25 cellular contexts compared by ENCODE assay signal in the genomic region with DNA sequence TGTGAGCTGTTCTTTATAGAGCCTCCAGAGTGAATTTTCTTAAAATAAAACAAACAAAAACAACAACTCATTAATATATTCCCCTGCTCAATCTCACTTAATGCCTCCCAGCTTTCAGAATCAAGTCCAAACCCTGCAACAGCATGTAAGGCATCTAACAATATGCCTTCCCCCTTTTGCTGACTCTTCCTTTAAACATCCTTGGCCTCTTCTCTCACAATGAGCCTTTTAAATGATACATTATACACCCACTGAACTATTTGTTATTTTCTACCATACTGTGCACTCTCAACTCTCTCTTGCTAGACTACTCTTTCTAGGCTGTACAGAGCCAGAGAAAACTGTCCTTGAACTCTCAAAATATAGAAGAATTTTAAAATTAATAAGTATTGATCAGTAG.
A peak's percentile ranks its signal among the peaks of the same experiment; 100 is the strongest.
DNase-seq lines count a peak whose midpoint lies in the region; ATAC-seq, FAIRE-seq and TF ChIP-seq lines count a peak whose summit lies in the region.
"Had no signal": no experiment of that assay in that cellular context is flagged by ENCODE, and none has a peak within 500 bp of the region (broad histone marks: within the 10 kb centered on the region; RNA-seq: fewer than 3 reads in every experiment).

No MANE protein-coding gene starts in this region.

- no peak for TF ChIP-seq POLR2A in adrenal gland (IDR thresholded peaks at IDR 0.05)

- H3K27me3 Mint-ChIP-seq in stimulated activated naive CD8-positive, alpha-beta T cell treated with anti-CD3 and anti-CD28 coated beads, Interleukin-15, Interleukin-2, amounts not matched to agents 100 ng/mL and 50 ng/mL, for 24 hours: peaks cover under 1% of the 10 kb centered on the region
- H3K27me3 Mint-ChIP-seq in stimulated activated naive CD8-positive, alpha-beta T cell treated with anti-CD3 and anti-CD28 coated beads, Interleukin-15, amount 100 ng/mL, for 72 hours: no peaks in the 10 kb centered on the region
- H3K27me3 Mint-ChIP-seq in astrocyte (ENCODE audit: low read depth, unreplicated experiment): no peaks in the 10 kb centered on the region
- H3K27me3 Mint-ChIP-seq: B cell had no signal

- no peaks in the 10 kb centered on the region for H3K79me2 ChIP-seq in astrocyte (ENCODE audit: insufficient read depth, low read length)

- H3K9ac ChIP-seq in astrocyte (ENCODE audit: low read length): no peak overlapping the region
- H3K9ac ChIP-seq: SK-N-SH had no signal

- DNase-seq in stimulated activated naive CD8-positive, alpha-beta T cell treated with anti-CD3 and anti-CD28 coated beads, Interleukin-15, amount 100 ng/mL, for 72 hours: no peak
- DNase-seq in astrocyte (ENCODE audit: low read depth) (peak; percentile 28), foreskin melanocyte (peak; percentile 11), cardiac septum (ENCODE audit: low spot score) (no peak), urothelium cell line (ENCODE audit: low spot score) (no peak), adrenal gland (no peak)
- DNase-seq: 8988T, EL, GF-D8, NCI-H1092, NCI-H1436, NCI-H187 treated with DMSO at 0.1 percent for 48 hours, NCI-H2107, NCI-H510A, SIG-M5, SK-N-SH had no signal

- no peaks in the 10 kb centered on the region for H4K20me1 ChIP-seq in astrocyte (ENCODE audit: insufficient read depth, low read length)

- peaks cover 11% of the 10 kb centered on the region for H3K9me3 Mint-ChIP-seq in stimulated activated naive CD8-positive, alpha-beta T cell treated with anti-CD3 and anti-CD28 coated beads, Interleukin-15, Interleukin-2, amounts not matched to agents 100 ng/mL and 50 ng/mL, for 24 hours
- peaks cover 0 to 2% of the 10 kb centered on the region in 2 donors for H3K9me3 Mint-ChIP-seq in stimulated activated naive CD8-positive, alpha-beta T cell treated with anti-CD3 and anti-CD28 coated beads, Interleukin-15, amount 100 ng/mL, for 72 hours
- H3K9me3 Mint-ChIP-seq in astrocyte (ENCODE audit: unreplicated experiment): no peaks in the 10 kb centered on the region

- H2AFZ ChIP-seq in astrocyte (ENCODE audit: low read depth, low read length): no peak overlapping the region

- H3K4me1 Mint-ChIP-seq in stimulated activated naive CD8-positive, alpha-beta T cell treated with anti-CD3 and anti-CD28 coated beads, Interleukin-15, Interleukin-2, amounts not matched to agents 100 ng/mL and 50 ng/mL, for 24 hours (ENCODE audit: low read depth): no peaks in the 10 kb centered on the region
- no peaks in the 10 kb centered on the region for H3K4me1 Mint-ChIP-seq in stimulated activated naive CD8-positive, alpha-beta T cell treated with anti-CD3 and anti-CD28 coated beads, Interleukin-15, amount 100 ng/mL, for 72 hours
- H3K4me1 Mint-ChIP-seq in astrocyte (ENCODE audit: low read depth, unreplicated experiment): peaks cover 12% of the 10 kb centered on the region
- H3K4me1 Mint-ChIP-seq: B cell, CD14-positive monocyte had no signal

- no peaks in the 10 kb centered on the region for H3K36me3 Mint-ChIP-seq in stimulated activated naive CD8-positive, alpha-beta T cell treated with anti-CD3 and anti-CD28 coated beads, Interleukin-15, Interleukin-2, amounts not matched to agents 100 ng/mL and 50 ng/mL, for 24 hours (ENCODE audit: low read depth)
- no peaks in the 10 kb centered on the region for H3K36me3 Mint-ChIP-seq in astrocyte (ENCODE audit: low read depth, unreplicated experiment)
- H3K36me3 Mint-ChIP-seq: CD14-positive monocyte had no signal

- TF ChIP-seq CTCF in astrocyte (IDR thresholded peaks at IDR 0.05; ENCODE audit: insufficient read depth, low read depth, low read length) (no peak), adrenal gland (IDR thresholded peaks at IDR 0.05) (no peak)

- H3K4me3 ChIP-seq in astrocyte (ENCODE audit: insufficient read depth, low read depth, low read length) (no peak overlapping the region), adrenal gland (no peak overlapping the region)
- H3K4me3 ChIP-seq: K562 had no signal

- H3K27ac ChIP-seq in astrocyte (ENCODE audit: low read depth, low read length) (no peak overlapping the region), adrenal gland (no peak overlapping the region)
- H3K27ac ChIP-seq: RWPE1 had no signal

- no peak overlapping the region for H3K4me2 ChIP-seq in astrocyte (ENCODE audit: low read length)
- H3K4me2 ChIP-seq: SK-N-SH had no signal

- no peak for FAIRE-seq in astrocyte (lab: Jason Lieb, UNC)
- no peak for FAIRE-seq in urothelium cell line (lab: Jason Lieb, UNC)
- FAIRE-seq: D721Med, GM19239, H1, K562 had no signal

- no peaks in the 10 kb centered on the region for H3K27me3 ChIP-seq in astrocyte (ENCODE audit: insufficient read depth, low read length)
- no peaks in the 10 kb centered on the region for H3K27me3 ChIP-seq in adrenal gland

- no peak overlapping the region for H3K4me3 Mint-ChIP-seq in stimulated activated naive CD8-positive, alpha-beta T cell treated with anti-CD3 and anti-CD28 coated beads, Interleukin-15, Interleukin-2, amounts not matched to agents 100 ng/mL and 50 ng/mL, for 24 hours
- H3K4me3 Mint-ChIP-seq in stimulated activated naive CD8-positive, alpha-beta T cell treated with anti-CD3 and anti-CD28 coated beads, Interleukin-15, amount 100 ng/mL, for 72 hours: no peak overlapping the region
- no peak overlapping the region for H3K4me3 Mint-ChIP-seq in astrocyte (ENCODE audit: unreplicated experiment)
- H3K4me3 Mint-ChIP-seq: B cell, CD14-positive monocyte had no signal

- no peak for ATAC-seq in stimulated activated naive CD8-positive, alpha-beta T cell treated with anti-CD3 and anti-CD28 coated beads, Interleukin-15, amount 100 ng/mL, for 72 hours
- ATAC-seq: HCT116, K562 had no signal

- H3K9me3 ChIP-seq in astrocyte (ENCODE audit: insufficient read depth, low read depth, low read length) (no peaks in the 10 kb centered on the region), adrenal gland (replicated peaks in 1 of 3) (no peaks in the 10 kb centered on the region)
- H3K9me3 ChIP-seq: SK-N-SH had no signal

- H3K36me3 ChIP-seq in astrocyte (ENCODE audit: insufficient read depth, low read length): no peaks in the 10 kb centered on the region
- no peaks in the 10 kb centered on the region for H3K36me3 ChIP-seq in adrenal gland (replicated peaks in 1 of 2)

- H3K4me1 ChIP-seq in astrocyte (ENCODE audit: insufficient read depth, low read length): no peaks in the 10 kb centered on the region
- H3K4me1 ChIP-seq in adrenal gland (replicated peaks in 1 of 2): no peaks in the 10 kb centered on the region

- H3K27ac Mint-ChIP-seq in stimulated activated naive CD8-positive, alpha-beta T cell treated with anti-CD3 and anti-CD28 coated beads, Interleukin-15, Interleukin-2, amounts not matched to agents 100 ng/mL and 50 ng/mL, for 24 hours: peak overlapping the region; percentile 7
- H3K27ac Mint-ChIP-seq in stimulated activated naive CD8-positive, alpha-beta T cell treated with anti-CD3 and anti-CD28 coated beads, Interleukin-15, amount 100 ng/mL, for 72 hours: no peak overlapping the region
- peak overlapping the region; percentile 4 for H3K27ac Mint-ChIP-seq in astrocyte (ENCODE audit: unreplicated experiment)
- H3K27ac Mint-ChIP-seq: B cell had no signal

- intact Hi-C loops in cardiac septum (cut with DNase I): no loop called here
- intact Hi-C loops in adrenal gland (cut with DNase I): no loop called here

Comparison
In these comparisons a context has a peak if more than half of its experiments do, and no peak if none do; other contexts are left out.
1. H3K27ac Mint-ChIP-seq: peak in stimulated activated naive CD8-positive, alpha-beta T cell treated with anti-CD3 and anti-CD28 coated beads, Interleukin-15, Interleukin-2, amounts not matched to agents 100 ng/mL and 50 ng/mL, for 24 hours (single experiment) and astrocyte (single experiment); none in stimulated activated naive CD8-positive, alpha-beta T cell treated with anti-CD3 and anti-CD28 coated beads, Interleukin-15, amount 100 ng/mL, for 72 hours (0 of 2).
2. DNase-seq: peak in astrocyte (single experiment) and foreskin melanocyte (single experiment); none in stimulated activated naive CD8-positive, alpha-beta T cell treated with anti-CD3 and anti-CD28 coated beads, Interleukin-15, amount 100 ng/mL, for 72 hours (0 of 2), cardiac septum (single experiment), urothelium cell line (single experiment) and adrenal gland (0 of 7).